Comparison of ENCODE assay signal across 6 cellular contexts in genomic region chr1:200272669-200273068, GRCh38.
"Had no signal": no experiment of that assay in that cellular context is flagged by ENCODE, and none has a peak within 500 bp of the region (broad histone marks: within the 10 kb centered on the region; RNA-seq: fewer than 3 reads in every experiment).

No MANE protein-coding gene starts in this region.

- DNase-seq: GDM1, GF-D8 had no signal

- FAIRE-seq: G401.6, GM12878, GM18507, GM19239 had no signal

- H3K4me3 ChIP-seq: GM12878 had no signal

- ATAC-seq: GM12878 had no signal
